ENCODE assay signal across 8 cellular contexts in the genomic region with DNA sequence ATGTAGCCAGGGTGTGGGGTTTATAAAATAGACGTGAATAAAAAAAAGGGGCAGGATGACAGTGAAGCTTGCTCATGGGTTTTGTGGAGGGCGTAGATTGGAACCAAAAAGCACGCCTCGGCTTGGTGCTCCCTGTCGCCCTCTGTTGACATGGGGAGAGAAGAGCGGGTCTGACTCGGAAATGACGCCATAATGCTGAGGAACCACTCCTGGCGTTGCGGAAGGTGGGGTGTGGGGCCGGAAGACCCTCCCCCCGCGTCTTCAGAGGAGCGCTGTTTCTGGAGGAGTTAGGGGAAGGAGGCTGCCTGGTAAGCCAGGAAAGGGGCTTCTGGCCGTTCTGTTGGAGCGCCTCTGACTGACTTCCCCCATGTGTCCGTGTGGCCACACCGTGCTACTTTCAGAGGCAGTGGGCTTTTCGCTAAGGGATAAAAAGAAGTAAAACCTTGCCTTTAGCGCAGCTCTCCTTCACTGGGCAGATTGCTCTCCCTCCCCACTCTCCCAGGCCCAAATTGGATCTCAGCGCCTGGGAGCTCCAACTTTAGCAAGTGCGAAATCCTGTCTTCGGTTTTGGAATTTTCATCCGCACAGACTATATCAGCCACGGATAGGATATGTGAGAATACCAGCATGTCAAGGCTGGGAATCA. TPM values are rescaled to one million over a fixed set of nuclear protein-coding genes. Genes with fewer than 3 reads are reported as not detected.
DNase-seq lines count a peak whose midpoint lies in the region; ATAC-seq lines count a peak whose summit lies in the region.

No MANE protein-coding gene starts in this region.

- CTCF ChIA-PET in activated naive CD4-positive, alpha-beta T cell treated with anti-CD3 and anti-CD28 coated beads for 36 hours (lab: Charles Lee) = interaction anchor here (0.7 to 1.7 kb wide), 9 partner anchors 8 to 109 kb away, joined by 3 to 7 read pairs (median 4); partner anchors contain the start of gene PLEKHA3

- intact Hi-C loops in activated naive CD4-positive, alpha-beta T cell treated with anti-CD3 and anti-CD28 coated beads for 36 hours (cut with micrococcal nuclease) = loop anchor here (1.0 to 10.0 kb wide), 10 partner anchors 9 to 1482 kb away; partner anchors contain the start of gene CWC22

- peak; percentile 89 for ATAC-seq in GM21381 (IDR thresholded peaks at IDR 0.05; ENCODE audit: unreplicated experiment)

- peaks cover 8% of the 10 kb centered on the region for H3K9me3 Mint-ChIP-seq in activated naive CD4-positive, alpha-beta T cell treated with anti-CD3 and anti-CD28 coated beads for 36 hours

- DNase-seq in DMS 273 treated with DMSO at 0.1 percent for 48 hours (lab: John Stamatoyannopoulos, UW) (peak; percentile 70), HuH-7.5 (ENCODE audit: low spot score) (peak; percentile 56), SHP77 treated with DMSO at 0.1 percent for 48 hours (lab: John Stamatoyannopoulos, UW) (peak; percentile 16), globus pallidus (ENCODE audit: low spot score) (peak; percentile 75), non-pigmented ciliary epithelial cell (ENCODE audit: low read depth) (peak; percentile 22), superior temporal gyrus (ENCODE audit: extremely low spot score) (peak; percentile 83)
- peak; percentile 92 for DNase-seq in activated naive CD4-positive, alpha-beta T cell treated with anti-CD3 and anti-CD28 coated beads for 36 hours

- H3K27me3 Mint-ChIP-seq in activated naive CD4-positive, alpha-beta T cell treated with anti-CD3 and anti-CD28 coated beads for 36 hours (ENCODE audit: low read depth) = no peaks in the 10 kb centered on the region

- H3K4me3 Mint-ChIP-seq in activated naive CD4-positive, alpha-beta T cell treated with anti-CD3 and anti-CD28 coated beads for 36 hours = peak overlapping the region; percentile 82

- H3K27ac Mint-ChIP-seq in activated naive CD4-positive, alpha-beta T cell treated with anti-CD3 and anti-CD28 coated beads for 36 hours = peak overlapping the region; percentile 87

- peaks cover 17% of the 10 kb centered on the region for H3K36me3 Mint-ChIP-seq in activated naive CD4-positive, alpha-beta T cell treated with anti-CD3 and anti-CD28 coated beads for 36 hours (ENCODE audit: low read depth)

- peaks cover 48% of the 10 kb centered on the region for H3K4me1 Mint-ChIP-seq in activated naive CD4-positive, alpha-beta T cell treated with anti-CD3 and anti-CD28 coated beads for 36 hours (ENCODE audit: low read depth)

RNA-seq across cellular contexts. Expression of gene PLEKHA3, which starts 42.8 kb away (rescaled TPM):
- 10 to 100 TPM; 19.4 to 19.8 TPM for total RNA-seq in activated naive CD4-positive, alpha-beta T cell treated with anti-CD3 and anti-CD28 coated beads for 36 hours

RNA-seq across cellular contexts. Expression of gene FKBP7, which starts 44.7 kb away (rescaled TPM):
- total RNA-seq in activated naive CD4-positive, alpha-beta T cell treated with anti-CD3 and anti-CD28 coated beads for 36 hours = 1 to 10 TPM; 2.2 to 3.1 TPM

Comparison
In these comparisons a context has a peak if more than half of its experiments do, and no peak if none do; other contexts are left out.
1. Peak in every context shown above with its lines: DNase-seq and ATAC-seq.
2. DNase-seq: peak in every context shown above with its lines; median percentile 92 in activated naive CD4-positive, alpha-beta T cell treated with anti-CD3 and anti-CD28 coated beads for 36 hours; 83 in superior temporal gyrus; 75 in globus pallidus; 70 in DMS 273 treated with DMSO at 0.1 percent for 48 hours; 56 in HuH-7.5; 22 in non-pigmented ciliary epithelial cell; 16 in SHP77 treated with DMSO at 0.1 percent for 48 hours.